8 cellular contexts compared by ENCODE assay signal in genomic region chr2:109693287-109693686, GRCh38.
DNase-seq lines count a peak whose midpoint lies in the region; ATAC-seq and TF ChIP-seq lines count a peak whose summit lies in the region.
"Not testable (repeated sequence)": the region's sequence is repeated elsewhere in the genome, so short reads cannot be mapped to it uniquely, and the experiment has no call there.

No MANE protein-coding gene starts in this region.

- H3K27me3 ChIP-seq in breast epithelium; trophoblast cell (ENCODE audit: insufficient read depth, low read length); vagina: not testable (repeated sequence)

- H3K4me3 Mint-ChIP-seq in activated T-cell treated with anti-CD3 and anti-CD28 coated beads, Interleukin-2, amount 50 U/mL, for 4 hours: not testable (repeated sequence)

- H3K27me3 Mint-ChIP-seq in activated T-cell treated with anti-CD3 and anti-CD28 coated beads, Interleukin-2, amount 50 U/mL, for 4 hours (ENCODE audit: low read depth): not testable (repeated sequence)

- H3K23ac ChIP-seq in trophoblast cell (ENCODE audit: low read length): not testable (repeated sequence)

- H3K4me1 Mint-ChIP-seq in activated T-cell treated with anti-CD3 and anti-CD28 coated beads, Interleukin-2, amount 50 U/mL, for 4 hours (ENCODE audit: low read depth): not testable (repeated sequence)

- peak overlapping the region; percentile 84 to 92 for H3K27ac ChIP-seq in breast epithelium
- peak overlapping the region; percentile 86 for H3K27ac ChIP-seq in trophoblast cell (ENCODE audit: low read depth, low read length)
- H3K27ac ChIP-seq in vagina: peak overlapping the region; percentile 61

- TF ChIP-seq CTCF in breast epithelium (IDR thresholded peaks at IDR 0.05); vagina (IDR thresholded peaks at IDR 0.05): not testable (repeated sequence)

- H2BK120ac ChIP-seq in trophoblast cell (ENCODE audit: insufficient read depth, low read length, poor library complexity): peak overlapping the region; percentile 97

- not testable (repeated sequence) for H3K9ac ChIP-seq in trophoblast cell (ENCODE audit: low read length)

- H4K8ac ChIP-seq in trophoblast cell (ENCODE audit: low read depth, low read length): peak overlapping the region; percentile 92

- peak overlapping the region; percentile 90 for H4K91ac ChIP-seq in trophoblast cell (ENCODE audit: low read depth, low read length)

- WGBS in trophoblast cell (ENCODE audit: extremely low coverage, insufficient coverage, insufficient read length): no CpG with 5 or more reads among the region's 8 CpGs

- H3K79me1 ChIP-seq in trophoblast cell (ENCODE audit: low read length): peaks cover 36% of the 10 kb centered on the region

- H3K36me3 Mint-ChIP-seq in activated T-cell treated with anti-CD3 and anti-CD28 coated beads, Interleukin-2, amount 50 U/mL, for 4 hours (ENCODE audit: insufficient read depth): not testable (repeated sequence)

- peak overlapping the region; percentile 94 for H2AK5ac ChIP-seq in trophoblast cell (ENCODE audit: low read length)

- not testable (repeated sequence) for H3K36me3 ChIP-seq in breast epithelium; trophoblast cell (ENCODE audit: control insufficient read depth in 1 of 2, insufficient read depth in 2 of 2, low read length in 2 of 2); vagina

- H3K18ac ChIP-seq in trophoblast cell (ENCODE audit: low read length): peak overlapping the region; percentile 83

- peak; percentile 73 to 81 for ATAC-seq in activated CD4-positive, CD25-positive, alpha-beta regulatory T cell treated with anti-CD3 and anti-CD28 coated beads, Interleukin-2, amount 50 U/mL, for 24 hours
- peak; percentile 83 to 90 for ATAC-seq in activated T-cell treated with anti-CD3 and anti-CD28 coated beads, Interleukin-2, amount 50 U/mL, for 4 hours
- peak; percentile 86 for ATAC-seq in stimulated activated naive CD8-positive, alpha-beta T cell treated with anti-CD3 and anti-CD28 coated beads, Interleukin-15, Interleukin-2, amounts not matched to agents 100 U/mL and 50 U/mL, for 24 hours

- not testable (repeated sequence) for H3K9me3 Mint-ChIP-seq in activated T-cell treated with anti-CD3 and anti-CD28 coated beads, Interleukin-2, amount 50 U/mL, for 4 hours

- H3K4me1 ChIP-seq in breast epithelium (peaks cover 6 to 16% of the 10 kb centered on the region in 2 donors), trophoblast cell (ENCODE audit: control insufficient read depth in 1 of 2, insufficient read depth in 2 of 2, low read length in 2 of 2) (peaks cover 36 to 39% of the 10 kb centered on the region in 2 experiments), vagina (peaks cover 63% of the 10 kb centered on the region)

- DNase-seq in activated T-cell treated with anti-CD3 and anti-CD28 coated beads, Interleukin-2, amount 50 U/mL, for 4 hours; breast epithelium (ENCODE audit: low spot score in 2 of 2); trophoblast cell; vagina (ENCODE audit: extremely low spot score in 2 of 2): not testable (repeated sequence)
- DNase-seq in islet precursor cell: peak; percentile 27
- peak; percentile 10 to 12 for DNase-seq in stimulated activated CD4-positive, alpha-beta T cell treated with anti-CD3 and anti-CD28 coated beads, Interleukin-2, amount 100 ng/mL, for 48 hours
- DNase-seq in stimulated activated naive CD8-positive, alpha-beta T cell treated with anti-CD3 and anti-CD28 coated beads, Interleukin-15, Interleukin-2, amounts not matched to agents 100 U/mL and 50 U/mL, for 24 hours: peak; percentile 47

- not testable (repeated sequence) for H3K4me3 ChIP-seq in breast epithelium; trophoblast cell (ENCODE audit: low read depth, low read length); vagina

- intact Hi-C loops in breast epithelium (cut with DNase I; ENCODE audit: low total_unique reads); vagina (cut with DNase I): not testable (repeated sequence)

- not testable (repeated sequence) for H3K79me2 ChIP-seq in trophoblast cell (ENCODE audit: control insufficient read depth, insufficient read depth, low read length, poor library complexity)

- not testable (repeated sequence) for H3K4me2 ChIP-seq in trophoblast cell (ENCODE audit: low read length)

- TF ChIP-seq POLR2A in breast epithelium (IDR thresholded peaks at IDR 0.05); vagina (IDR thresholded peaks at IDR 0.05): not testable (repeated sequence)

- peak overlapping the region; percentile 96 for H2BK12ac ChIP-seq in trophoblast cell (ENCODE audit: low read length)

- H2BK5ac ChIP-seq in trophoblast cell (ENCODE audit: low read depth, low read length, poor library complexity): peak overlapping the region; percentile 94

- H2AFZ ChIP-seq in trophoblast cell (ENCODE audit: insufficient read depth, low read length, poor library complexity): peak overlapping the region; percentile 40

- H3K4ac ChIP-seq in trophoblast cell (ENCODE audit: low read depth, low read length): peak overlapping the region; percentile 61

- not testable (repeated sequence) for H4K12ac ChIP-seq in trophoblast cell (ENCODE audit: low read depth, low read length)

- H3K9me3 ChIP-seq in breast epithelium; trophoblast cell (ENCODE audit: insufficient read depth, low read depth, low read length); vagina: not testable (repeated sequence)

- peak overlapping the region; percentile 84 for H3K14ac ChIP-seq in trophoblast cell (ENCODE audit: low read length)
